In genomic region chrX:132592880-132593279, GRCh38 we compare ENCODE assay signal across 10 cellular contexts.
A peak's percentile ranks its signal among the peaks of the same experiment; 100 is the strongest.
DNase-seq lines count a peak whose midpoint lies in the region; ATAC-seq, FAIRE-seq and TF ChIP-seq lines count a peak whose summit lies in the region.
"Had no signal": no experiment of that assay in that cellular context is flagged by ENCODE, and none has a peak within 500 bp of the region (broad histone marks: within the 10 kb centered on the region; RNA-seq: fewer than 3 reads in every experiment).

No MANE protein-coding gene starts in this region.

- no peak overlapping the region for H2AFZ ChIP-seq in K562 (ENCODE audit: low read depth, low read length)

- no peak overlapping the region for H3K27ac ChIP-seq in K562 (ENCODE audit: extremely low read depth, low read depth, low read length)
- H3K27ac ChIP-seq: SJSA1 had no signal

- H3K4me3 Mint-ChIP-seq in nephron, result no peak overlapping the region

- no peak overlapping the region for H3K4me3 ChIP-seq in K562
- H3K4me3 ChIP-seq: SJSA1 had no signal

- TF ChIP-seq RAD21 in K562 (CRISPR knock-in tag; conservative IDR thresholded peaks at IDR 0.05 in 1 of 2, IDR thresholded peaks at IDR 0.05 in 1 of 2), result peak in 1 of 2 experiments; percentile 38; a peak in 2 of 4 replicates

- no peaks in the 10 kb centered on the region for H3K79me2 ChIP-seq in K562 (ENCODE audit: control insufficient read depth, insufficient read depth, low read length)

- TF ChIP-seq CTCF in K562 (IDR thresholded peaks at IDR 0.05 in 2 of 3, conservative IDR thresholded peaks at IDR 0.05 in 1 of 3; ENCODE audit: insufficient read depth in 2 of 3, low read depth in 1 of 3, low read length in 3 of 3) (peak in 2 of 3 experiments; percentile 25 to 26; a peak in 1 of 6 replicates), nephron (IDR thresholded peaks at IDR 0.05; ENCODE audit: unreplicated experiment in 3 of 3) (peak; percentile 50 to 55 (median 55))

- ATAC-seq in K562 (peak; percentile 40; the same call in 1 of the 3 replicates), HG02798 (IDR thresholded peaks at IDR 0.05; ENCODE audit: poor library complexity, unreplicated experiment) (no peak)

- 0% methylated on average over 2 of the region's 2 CpGs for WGBS in K562 (ENCODE audit: insufficient coverage, low coverage, missing lambda C conversion rate)

- H4K20me1 ChIP-seq in K562 (replicated peaks; ENCODE audit: control insufficient read depth, insufficient read depth, low read length), result no peaks in the 10 kb centered on the region

- FAIRE-seq in K562 (lab: Jason Lieb, UNC), result no peak
- FAIRE-seq: A204.1 had no signal

- DNase-seq in DMS 273 (lab: John Stamatoyannopoulos, UW; ENCODE audit: unreplicated experiment) (peak; percentile 26), DMS 273 treated with DMSO at 0.1 percent for 48 hours (lab: John Stamatoyannopoulos, UW) (no peak), M059J (ENCODE audit: low read depth) (peak; percentile 17), K562 (ENCODE audit: extremely low read depth in 1 of 4, low spot score in 3 of 4) (no peak)
- DNase-seq in stimulated activated CD4-positive, alpha-beta T cell treated with anti-CD3 and anti-CD28 coated beads, Interleukin-2, amount 100 ng/mL, for 48 hours, result no peak
- no peak for DNase-seq in stimulated activated naive CD4-positive, alpha-beta T cell treated with Interleukin-2 at 50 U/mL for 16 hours (lab: John Stamatoyannopoulos, UW)

- no peaks in the 10 kb centered on the region for H3K9me3 Mint-ChIP-seq in nephron

- peaks cover 4% of the 10 kb centered on the region for H3K27me3 Mint-ChIP-seq in nephron (ENCODE audit: low read depth)

- in situ Hi-C loops in K562 (cut with MboI), result loop anchor here (10.0 kb wide), 1 partner anchor 368 kb away; no protein-coding TSS in a partner anchor

- CTCF ChIA-PET in K562 (lab: Yijun Ruan, JAX; ENCODE audit: low intra/inter-chr PET ratio), result no interaction called here

- H3K36me3 Mint-ChIP-seq in nephron (ENCODE audit: low read depth), result no peaks in the 10 kb centered on the region

- no peaks in the 10 kb centered on the region for H3K9me3 ChIP-seq in K562 (replicated peaks; ENCODE audit: control insufficient read depth, insufficient read depth, low read depth, low read length)
- H3K9me3 ChIP-seq: SJSA1 had no signal

- no peak for TF ChIP-seq POLR2A in K562 (conservative IDR thresholded peaks at IDR 0.05)

- no peaks in the 10 kb centered on the region for H3K36me3 ChIP-seq in K562 (ENCODE audit: control insufficient read depth, insufficient read depth, low read length)
- H3K36me3 ChIP-seq: SJSA1 had no signal

- intact Hi-C loops in K562 (cut with micrococcal nuclease), result no loop called here

- POLR2A ChIA-PET in K562 (lab: Yijun Ruan, JAX), result interaction anchor here (0.6 kb wide), 2 partner anchors 74 to 1782 kb away, joined by 3 to 4 read pairs; no protein-coding TSS in a partner anchor

- H3K9me1 ChIP-seq in K562 (ENCODE audit: control insufficient read depth, insufficient read depth, low read length), result no peaks in the 10 kb centered on the region

- no peaks in the 10 kb centered on the region for H3K27me3 ChIP-seq in K562 (ENCODE audit: control insufficient read depth in 2 of 2, insufficient read depth in 2 of 2, low read length in 2 of 2)
- H3K27me3 ChIP-seq: SJSA1 had no signal

- no TSS peak for BruUV-seq in K562 (replicated peaks; lab: Mats Ljungman, UMichigan)

- no peak for TF ChIP-seq EP300 in K562 (IDR thresholded peaks at IDR 0.05; ENCODE audit: low read length)

- no peaks in the 10 kb centered on the region for H3K4me1 Mint-ChIP-seq in nephron

- H3K4me1 ChIP-seq in K562 (replicated peaks in 1 of 2; ENCODE audit: control insufficient read depth in 2 of 2, insufficient read depth in 2 of 2, low read length in 2 of 2), result no peaks in the 10 kb centered on the region
- H3K4me1 ChIP-seq: SJSA1 had no signal

- no peak overlapping the region for H3K27ac Mint-ChIP-seq in nephron

- H3K4me2 ChIP-seq in K562 (ENCODE audit: insufficient read depth, low read length), result no peak overlapping the region

- no peak overlapping the region for H3K9ac ChIP-seq in K562 (ENCODE audit: insufficient read depth in 1 of 2, low read depth in 2 of 2, low read length in 2 of 2)

TF ChIP-seq in K562, 482 proteins besides CTCF, POLR2A, EP300 and RAD21:
- TF ChIP-seq ZNF124 (CRISPR knock-in tag; IDR thresholded peaks at IDR 0.05), result no peak
- no peak for TF ChIP-seq COPS2 (conservative IDR thresholded peaks at IDR 0.05)
- no peak for TF ChIP-seq RBM25 (IDR thresholded peaks at IDR 0.05; ENCODE audit: low read depth, low read length, severe bottlenecking)
- no peak for TF ChIP-seq DMBX1 (CRISPR knock-in tag; IDR thresholded peaks at IDR 0.05; ENCODE audit: borderline replicate concordance)
- TF ChIP-seq POLR2AphosphoS2 (IDR thresholded peaks at IDR 0.05; ENCODE audit: low read length), result no peak
- TF ChIP-seq RNF2 (IDR thresholded peaks at IDR 0.05), result no peak
- TF ChIP-seq MCM3 (IDR thresholded peaks at IDR 0.05), result no peak
- no peak for TF ChIP-seq CEBPZ (IDR thresholded peaks at IDR 0.05; ENCODE audit: borderline replicate concordance, low read depth, low read length)
- TF ChIP-seq ZFP30 (CRISPR knock-in tag; IDR thresholded peaks at IDR 0.05; ENCODE audit: borderline replicate concordance), result no peak
- no peak for TF ChIP-seq POLR2H (tag; IDR thresholded peaks at IDR 0.05; ENCODE audit: low read depth)
- no peak for TF ChIP-seq CTCFL (IDR thresholded peaks at IDR 0.05; ENCODE audit: borderline replicate concordance, insufficient read depth, low read depth, low read length, poor library complexity, severe bottlenecking)
- TF ChIP-seq SETDB1 (IDR thresholded peaks at IDR 0.05; ENCODE audit: low read length), result no peak
- TF ChIP-seq ZNF561 (CRISPR knock-in tag; conservative IDR thresholded peaks at IDR 0.05), result no peak
- no peak for TF ChIP-seq MTF1 (CRISPR knock-in tag; IDR thresholded peaks at IDR 0.05; ENCODE audit: borderline replicate concordance)
- TF ChIP-seq SAP30 (IDR thresholded peaks at IDR 0.05; ENCODE audit: borderline replicate concordance, insufficient read depth, low read depth, low read length, poor library complexity, severe bottlenecking), result no peak
- TF ChIP-seq ZNF696 (CRISPR knock-in tag; conservative IDR thresholded peaks at IDR 0.05), result no peak
- no peak for TF ChIP-seq ELF2 (CRISPR knock-in tag; IDR thresholded peaks at IDR 0.05)

Comparison
In these comparisons a context has a peak if more than half of its experiments do, and no peak if none do; other contexts are left out.
1. DNase-seq: peak in DMS 273 (single experiment) and M059J (single experiment); none in DMS 273 treated with DMSO at 0.1 percent for 48 hours (single experiment), K562 (0 of 4), stimulated activated CD4-positive, alpha-beta T cell treated with anti-CD3 and anti-CD28 coated beads, Interleukin-2, amount 100 ng/mL, for 48 hours (0 of 2) and stimulated activated naive CD4-positive, alpha-beta T cell treated with Interleukin-2 at 50 U/mL for 16 hours (single experiment).